In genomic region chr2:189153608-189154007, GRCh38 we compare ENCODE assay signal across 19 cellular contexts. TPM values are rescaled to one million over a fixed set of nuclear protein-coding genes. Genes with fewer than 3 reads are reported as not detected.
DNase-seq lines count a peak whose midpoint lies in the region; ATAC-seq and TF ChIP-seq lines count a peak whose summit lies in the region.
"Had no signal": no experiment of that assay in that cellular context is flagged by ENCODE, and none has a peak within 500 bp of the region (broad histone marks: within the 10 kb centered on the region; RNA-seq: fewer than 3 reads in every experiment).

No MANE protein-coding gene starts in this region.

- no TSS peak for BruUV-seq in OCI-LY7 (replicated peaks; lab: Mats Ljungman, UMichigan)

- no peaks in the 10 kb centered on the region for H3K9me2 ChIP-seq in OCI-LY7 (ENCODE audit: insufficient read depth, low read length)

- TF ChIP-seq CTCF in brain microvascular endothelial cell (IDR thresholded peaks at IDR 0.05; ENCODE audit: low read depth, low read length, missing control alignments): no peak
- no peak for TF ChIP-seq CTCF in heart right ventricle (IDR thresholded peaks at IDR 0.05)
- TF ChIP-seq CTCF in OCI-LY7 (conservative IDR thresholded peaks at IDR 0.05; ENCODE audit: low read length): no peak

- H3K79me2 ChIP-seq in OCI-LY7 (ENCODE audit: insufficient read depth, low read depth, low read length): no peaks in the 10 kb centered on the region

- H3K4me1 ChIP-seq in heart right ventricle (peaks cover 0 to 27% (median 17%) of the 10 kb centered on the region in 9 donors), OCI-LY7 (ENCODE audit: insufficient read depth, low read length, poor library complexity, severe bottlenecking) (no peaks in the 10 kb centered on the region)

- CTCF ChIA-PET in OCI-LY7 (lab: Charles Lee; ENCODE audit: unreplicated experiment): no interaction called here

- peak in 7 of 8 donors; percentile 58 to 92 (median 79) for ATAC-seq in heart right ventricle
- ATAC-seq: activated CD4-positive, alpha-beta T cell treated with anti-CD3 and anti-CD28 coated beads for 36 hours; right lobe of liver had no signal

- no peaks in the 10 kb centered on the region for H3K27me3 ChIP-seq in brain microvascular endothelial cell (replicated peaks)
- no peaks in the 10 kb centered on the region for H3K27me3 ChIP-seq in heart right ventricle
- H3K27me3 ChIP-seq: right lobe of liver had no signal

- in situ Hi-C loops in brain microvascular endothelial cell (cut with HindIII; ENCODE audit: low pct_ligation_motif_present, low sequenced_read_pairs): no loop called here

- intact Hi-C loops in heart right ventricle (cut with DNase I): loop anchor here in 1 of 10 donors (10.0 kb wide), 1 partner anchor 131 kb away; no protein-coding TSS in a partner anchor
- intact Hi-C loops in OCI-LY7 (cut with micrococcal nuclease; ENCODE audit: unreplicated experiment): no loop called here

- DNase-seq in EH (ENCODE audit: low read depth): peak; percentile 65
- DNase-seq in brain microvascular endothelial cell: peak; percentile 67
- DNase-seq in heart right ventricle: peak in 1 of 2 donors; percentile 41
- DNase-seq in skeletal muscle cell (ENCODE audit: low read depth): peak; percentile 82
- DNase-seq in OCI-LY7 (ENCODE audit: low spot score): no peak
- no peak for DNase-seq in foreskin melanocyte
- no peak for DNase-seq in NCI-H748 treated with DMSO at 0.1 percent for 48 hours (lab: John Stamatoyannopoulos, UW)
- DNase-seq: activated CD4-positive, alpha-beta T cell treated with anti-CD3 and anti-CD28 coated beads for 36 hours; activated CD8-positive, alpha-beta memory T cell treated with anti-CD3 and anti-CD28 coated beads, Interleukin-2, amount 50 U/mL, for 4 hours; activated gamma-delta T cell; amniotic stem cell; islet precursor cell; KG1; NCI-H1048; NCI-H524 treated with DMSO at 0.1 percent for 48 hours; OCI-M1; right lobe of liver; stimulated activated CD4-positive, alpha-beta T cell treated with anti-CD3 and anti-CD28 coated beads, Interleukin-4, amount 100 ng/mL, for 1 hour had no signal

- H3K4me2 ChIP-seq in OCI-LY7 (ENCODE audit: low read length): no peak overlapping the region

- POLR2A ChIA-PET in OCI-LY7 (lab: Charles Lee): no interaction called here

- WGBS in heart right ventricle, 2 donors: 35 to 50% methylated on average over 2 of the region's 2 CpGs

- H2AFZ ChIP-seq in OCI-LY7 (ENCODE audit: low read length): no peak overlapping the region

- H3K4me3 ChIP-seq in brain microvascular endothelial cell (ENCODE audit: low read depth, low read length): no peak overlapping the region
- H3K4me3 ChIP-seq in heart right ventricle: no peak overlapping the region
- H3K4me3 ChIP-seq in skeletal muscle cell (ENCODE audit: low read depth, low read length): no peak overlapping the region
- H3K4me3 ChIP-seq in OCI-LY7 (ENCODE audit: low read depth, low read length, poor library complexity, severe bottlenecking): no peak overlapping the region
- H3K4me3 ChIP-seq: right lobe of liver, SK-N-MC had no signal

- H3K9me3 ChIP-seq in heart right ventricle (no peaks in the 10 kb centered on the region), OCI-LY7 (ENCODE audit: low read length) (no peaks in the 10 kb centered on the region)
- H3K9me3 ChIP-seq: right lobe of liver had no signal

- H4K20me1 ChIP-seq in OCI-LY7 (ENCODE audit: insufficient read depth, low read length): no peaks in the 10 kb centered on the region

- H3K27ac ChIP-seq in brain microvascular endothelial cell: no peak overlapping the region
- peak overlapping the region in 4 of 10 donors; percentile 4 to 56 (median 21) for H3K27ac ChIP-seq in heart right ventricle
- no peak overlapping the region for H3K27ac ChIP-seq in OCI-LY7 (ENCODE audit: low read depth, low read length, poor library complexity, severe bottlenecking)
- H3K27ac ChIP-seq: right lobe of liver, SK-N-MC had no signal

- H3K36me3 ChIP-seq in brain microvascular endothelial cell (replicated peaks) (no peaks in the 10 kb centered on the region), heart right ventricle (no peaks in the 10 kb centered on the region), OCI-LY7 (ENCODE audit: insufficient read depth, low read length) (no peaks in the 10 kb centered on the region)
- H3K36me3 ChIP-seq: right lobe of liver had no signal

RNA-seq across cellular contexts. Expression of gene COL5A2, which starts 26.0 kb away (rescaled TPM):
- total RNA-seq in heart right ventricle (10 to 100 TPM in 3 of 10 donors, 1 to 10 TPM in 7; 4.8 to 44.7 (median 7.5) TPM), OCI-LY7 (2022) (0.39 and 0.61 TPM in 2 replicates)
- 10 to 100 TPM; 11.6 to 15.4 TPM for polyA plus RNA-seq in heart right ventricle
- 0.21 and 0.50 TPM in 2 replicates for total RNA-seq in OCI-LY7 (2014; rRNA removed; shearing (Covaris generic))

Comparison
In these comparisons a context has a peak if more than half of its experiments do, and no peak if none do; other contexts are left out.
1. DNase-seq: peak in EH (single experiment), brain microvascular endothelial cell (single experiment) and skeletal muscle cell (single experiment); none in OCI-LY7 (single experiment), foreskin melanocyte (single experiment) and NCI-H748 treated with DMSO at 0.1 percent for 48 hours (single experiment).